Comparison of ENCODE assay signal across 8 cellular contexts in genomic region chr5:130720355-130720754, GRCh38.
DNase-seq lines count a peak whose midpoint lies in the region; ATAC-seq, FAIRE-seq and TF ChIP-seq lines count a peak whose summit lies in the region.

No MANE protein-coding gene starts in this region.

- ATAC-seq in right lobe of liver (peak; percentile 49 to 69 (median 62)), GM19455 (IDR thresholded peaks at IDR 0.05; ENCODE audit: unreplicated experiment) (no peak)

- no peak overlapping the region for H3K4me2 ChIP-seq in DOHH2 (ENCODE audit: low read length)

- TF ChIP-seq CTCF in DOHH2 (IDR thresholded peaks at IDR 0.05; ENCODE audit: low read depth, low read length, poor library complexity, severe bottlenecking) (peak; percentile 55), right lobe of liver (IDR thresholded peaks at IDR 0.05) (peak; percentile 17 to 41 (median 34)), suprapubic skin (IDR thresholded peaks at IDR 0.05) (peak in 1 of 2 donors; percentile 30)

- 11% methylated on average over 1 of the region's 1 CpG for WGBS in right lobe of liver (ENCODE audit: insufficient coverage, low coverage, low lambda C conversion rate, missing lambda C conversion rate)
- WGBS in suprapubic skin: 24% methylated on average over 1 of the region's 1 CpG

- H3K9me2 ChIP-seq in DOHH2 (replicated peaks; ENCODE audit: control insufficient read depth, low read length): no peaks in the 10 kb centered on the region

- H3K36me3 ChIP-seq in DOHH2 (ENCODE audit: control insufficient read depth, low read length): no peaks in the 10 kb centered on the region
- no peaks in the 10 kb centered on the region for H3K36me3 ChIP-seq in right lobe of liver
- H3K36me3 ChIP-seq in suprapubic skin: no peaks in the 10 kb centered on the region

- H3K9me3 ChIP-seq in DOHH2 (ENCODE audit: control insufficient read depth, insufficient read depth, low read length) (no peaks in the 10 kb centered on the region), right lobe of liver (no peaks in the 10 kb centered on the region), suprapubic skin (no peaks in the 10 kb centered on the region)

- in situ Hi-C loops in KBM-7 (cut with MboI; ENCODE audit: low pct_unique_long_range_greater_than_20kb, low sequenced_read_pairs): no loop called here

- H3K79me2 ChIP-seq in DOHH2 (ENCODE audit: control insufficient read depth, low read length): no peaks in the 10 kb centered on the region

- intact Hi-C loops in right lobe of liver (cut with DNase I): no loop called here

- H3K27me3 ChIP-seq in DOHH2 (ENCODE audit: control insufficient read depth, low read length): peaks cover 2% of the 10 kb centered on the region; the same call in 1 of the 2 replicates
- H3K27me3 ChIP-seq in right lobe of liver: no peaks in the 10 kb centered on the region
- no peaks in the 10 kb centered on the region for H3K27me3 ChIP-seq in suprapubic skin

- TF ChIP-seq POLR2A in right lobe of liver (IDR thresholded peaks at IDR 0.05) (no peak), GM12892 (IDR thresholded peaks at IDR 0.05; ENCODE audit: low read depth, low read length) (no peak), suprapubic skin (IDR thresholded peaks at IDR 0.05) (no peak)

- H3K4me1 ChIP-seq in DOHH2 (ENCODE audit: control insufficient read depth, low read length) (no peaks in the 10 kb centered on the region), right lobe of liver (no peaks in the 10 kb centered on the region), suprapubic skin (no peaks in the 10 kb centered on the region)

- H4K20me1 ChIP-seq in DOHH2 (ENCODE audit: control insufficient read depth, insufficient read depth, low read depth, low read length): no peaks in the 10 kb centered on the region

- no peak for FAIRE-seq in GM12892 (lab: Jason Lieb, UNC)

- H3K27ac ChIP-seq in DOHH2 (ENCODE audit: low read depth, low read length): no peak overlapping the region
- H3K27ac ChIP-seq in right lobe of liver: no peak overlapping the region
- H3K27ac ChIP-seq in suprapubic skin: no peak overlapping the region

- H3K4me3 ChIP-seq in DOHH2 (ENCODE audit: low read length) (no peak overlapping the region), right lobe of liver (no peak overlapping the region), suprapubic skin (no peak overlapping the region)

- no peak for TF ChIP-seq EP300 in suprapubic skin (IDR thresholded peaks at IDR 0.05)

- no peaks in the 10 kb centered on the region for H3F3A ChIP-seq in DOHH2 (ENCODE audit: control insufficient read depth, insufficient read depth)

- DNase-seq in KBM-7: peak; percentile 73
- DNase-seq in astrocyte of the hippocampus (ENCODE audit: low read depth, low spot score): peak; percentile 75
- no peak for DNase-seq in right lobe of liver
- no peak for DNase-seq in GM12892 (ENCODE audit: insufficient read length)
- DNase-seq in suprapubic skin (ENCODE audit: low spot score in 2 of 2): no peak
- DNase-seq in NCI-H2081 treated with DMSO at 0.1 percent for 48 hours (lab: John Stamatoyannopoulos, UW): no peak

Comparison
In these comparisons a context has a peak if more than half of its experiments do, and no peak if none do; other contexts are left out.
1. DNase-seq: peak in KBM-7 (single experiment) and astrocyte of the hippocampus (single experiment); none in right lobe of liver (0 of 3), GM12892 (single experiment), suprapubic skin (0 of 2) and NCI-H2081 treated with DMSO at 0.1 percent for 48 hours (single experiment).